In genomic region chr1:235739124-235739523, GRCh38 we compare ENCODE assay signal across 18 cellular contexts.
DNase-seq lines count a peak whose midpoint lies in the region; TF ChIP-seq lines count a peak whose summit lies in the region.
"Had no signal": no experiment of that assay in that cellular context is flagged by ENCODE, and none has a peak within 500 bp of the region (broad histone marks: within the 10 kb centered on the region; RNA-seq: fewer than 3 reads in every experiment).

No MANE protein-coding gene starts in this region.

- BruUV-seq in MCF 10A (replicated peaks; lab: Mats Ljungman, UMichigan) = no TSS peak

- 12 to 33% (median 20%) methylated on average over 1 of the region's 1 CpG for WGBS in stomach, 5 donors
- 29% methylated on average over 1 of the region's 1 CpG for WGBS in suprapubic skin

- peaks cover 12% of the 10 kb centered on the region for H3K36me3 Mint-ChIP-seq in MCF 10A (ENCODE audit: insufficient read depth, unreplicated experiment)
- H3K36me3 Mint-ChIP-seq in neural progenitor cell = peaks cover 1% of the 10 kb centered on the region

- no peaks in the 10 kb centered on the region for H3K27me3 Mint-ChIP-seq in MCF 10A (ENCODE audit: insufficient read depth, unreplicated experiment)
- H3K27me3 Mint-ChIP-seq in neural progenitor cell (ENCODE audit: insufficient read depth, low read depth) = no peaks in the 10 kb centered on the region

- H3F3A ChIP-seq in neural progenitor cell (ENCODE audit: low read depth) = no peaks in the 10 kb centered on the region

- H3K4me3 Mint-ChIP-seq in MCF 10A (ENCODE audit: unreplicated experiment) = no peak overlapping the region
- H3K4me3 Mint-ChIP-seq in neural progenitor cell = no peak overlapping the region
- H3K4me3 Mint-ChIP-seq: neural crest cell had no signal

- H3K27me3 ChIP-seq in breast epithelium = no peaks in the 10 kb centered on the region
- no peaks in the 10 kb centered on the region for H3K27me3 ChIP-seq in stomach
- no peaks in the 10 kb centered on the region for H3K27me3 ChIP-seq in suprapubic skin
- H3K27me3 ChIP-seq in neural progenitor cell = no peaks in the 10 kb centered on the region
- H3K27me3 ChIP-seq: spleen, tibial nerve had no signal

- no peak for TF ChIP-seq POLR2A in breast epithelium (IDR thresholded peaks at IDR 0.05)
- no peak for TF ChIP-seq POLR2A in stomach (IDR thresholded peaks at IDR 0.05)
- TF ChIP-seq POLR2A in suprapubic skin (IDR thresholded peaks at IDR 0.05) = no peak

- no peaks in the 10 kb centered on the region for H4K20me1 ChIP-seq in neural progenitor cell (ENCODE audit: low read depth)

- no peak overlapping the region for H3K9ac ChIP-seq in neural progenitor cell

- H3K9me3 ChIP-seq in breast epithelium (no peaks in the 10 kb centered on the region), stomach (no peaks in the 10 kb centered on the region), suprapubic skin (no peaks in the 10 kb centered on the region), neural progenitor cell (ENCODE audit: low read depth) (no peaks in the 10 kb centered on the region)
- H3K9me3 ChIP-seq: spleen, tibial nerve had no signal

- H3K27ac ChIP-seq in breast epithelium (no peak overlapping the region), RWPE1 (no peak overlapping the region), stomach (no peak overlapping the region), suprapubic skin (no peak overlapping the region), neural progenitor cell (no peak overlapping the region)
- H3K27ac ChIP-seq: spleen, tibial nerve had no signal

- no peaks in the 10 kb centered on the region for H3K9me3 Mint-ChIP-seq in MCF 10A (ENCODE audit: unreplicated experiment)
- H3K9me3 Mint-ChIP-seq in neural progenitor cell = no peaks in the 10 kb centered on the region
- H3K9me3 Mint-ChIP-seq: neural crest cell had no signal

- DNase-seq in MCF 10A (ENCODE audit: unreplicated experiment) = peak; percentile 73
- DNase-seq in breast epithelium (ENCODE audit: low spot score in 2 of 2) = no peak
- peak; percentile 15 for DNase-seq in RWPE1 (ENCODE audit: low spot score)
- DNase-seq in fibroblast of pulmonary artery (ENCODE audit: low read depth) = peak; percentile 62
- peak; percentile 37 for DNase-seq in stomach
- DNase-seq in activated gamma-delta T cell (lab: John Stamatoyannopoulos, UW) = no peak
- DNase-seq in suprapubic skin (ENCODE audit: low spot score in 2 of 2) = no peak
- DNase-seq in neural progenitor cell (ENCODE audit: low spot score) = no peak
- DNase-seq: activated CD4-positive, alpha-beta T cell treated with anti-CD3 and anti-CD28 coated beads, Interleukin-2, amount 50 U/mL, for 4 hours; activated effector memory CD4-positive, alpha-beta T cell treated with anti-CD3 and anti-CD28 coated beads, Interleukin-2, amount 50 U/mL, for 16 hours; cerebellar nuclear complex; H7; KBM-7; left cardiac atrium; spleen; T-helper 2 cell had no signal

- H3K4me3 ChIP-seq in breast epithelium (no peak overlapping the region), fibroblast of pulmonary artery (replicated peaks; ENCODE audit: low read depth, low read length) (no peak overlapping the region), stomach (no peak overlapping the region), suprapubic skin (no peak overlapping the region), neural progenitor cell (no peak overlapping the region)
- H3K4me3 ChIP-seq: spleen, tibial nerve had no signal

- no peak overlapping the region for H3K27ac Mint-ChIP-seq in MCF 10A (ENCODE audit: low read depth, unreplicated experiment)
- no peak overlapping the region for H3K27ac Mint-ChIP-seq in neural progenitor cell

- no peak overlapping the region for H2AFZ ChIP-seq in neural progenitor cell (replicated peaks)

- no peaks in the 10 kb centered on the region for H3K36me3 ChIP-seq in breast epithelium
- H3K36me3 ChIP-seq in stomach = peaks cover 10 to 73% (median 66%) of the 10 kb centered on the region in 4 donors
- peaks cover 60% of the 10 kb centered on the region for H3K36me3 ChIP-seq in suprapubic skin
- H3K36me3 ChIP-seq in neural progenitor cell = no peaks in the 10 kb centered on the region

- no peak for TF ChIP-seq EP300 in stomach (IDR thresholded peaks at IDR 0.05)
- no peak for TF ChIP-seq EP300 in suprapubic skin (IDR thresholded peaks at IDR 0.05)

- H3K4me1 ChIP-seq in breast epithelium = no peaks in the 10 kb centered on the region
- peaks cover 0 to 7% (median 0%) of the 10 kb centered on the region in 4 donors for H3K4me1 ChIP-seq in stomach
- no peaks in the 10 kb centered on the region for H3K4me1 ChIP-seq in suprapubic skin
- H3K4me1 ChIP-seq in neural progenitor cell = no peaks in the 10 kb centered on the region
- H3K4me1 ChIP-seq: spleen, tibial nerve had no signal

- no peak overlapping the region for H3K4me2 ChIP-seq in neural progenitor cell

- CTCF ChIA-PET in MCF 10A (lab: Yijun Ruan, JAX) = interaction anchor here (0.7 to 1.5 kb wide), 3 partner anchors 10 to 141 kb away, joined by 3 to 10 read pairs (median 5); no protein-coding TSS in a partner anchor
- CTCF ChIA-PET in RWPE1 (lab: Yijun Ruan, JAX) = no interaction called here

- no peaks in the 10 kb centered on the region for H3K79me2 ChIP-seq in neural progenitor cell (ENCODE audit: low read depth)

- POLR2A ChIA-PET in MCF 10A (lab: Yijun Ruan, JAX) = interaction anchor here (0.5 to 0.9 kb wide), 4 partner anchors 27 to 625 kb away, joined by 3 to 5 read pairs (median 4); no protein-coding TSS in a partner anchor
- POLR2A ChIA-PET in RWPE1 (lab: Yijun Ruan, JAX; ENCODE audit: low non-redundant PET) = no interaction called here

- peaks cover 25% of the 10 kb centered on the region for H3K4me1 Mint-ChIP-seq in MCF 10A (ENCODE audit: insufficient read depth, unreplicated experiment)
- H3K4me1 Mint-ChIP-seq in neural progenitor cell = no peaks in the 10 kb centered on the region

- TF ChIP-seq CTCF in MCF 10A (IDR thresholded peaks at IDR 0.05; ENCODE audit: unreplicated experiment) (no peak), breast epithelium (IDR thresholded peaks at IDR 0.05) (no peak), RWPE1 (conservative IDR thresholded peaks at IDR 0.05; ENCODE audit: low read depth) (no peak), fibroblast of pulmonary artery (IDR thresholded peaks at IDR 0.05; ENCODE audit: low read length, missing control alignments) (no peak), stomach (IDR thresholded peaks at IDR 0.05) (no peak), suprapubic skin (IDR thresholded peaks at IDR 0.05) (no peak), neural progenitor cell (IDR thresholded peaks at IDR 0.05) (no peak)

- intact Hi-C loops in MCF 10A (cut with micrococcal nuclease) (no loop called here), breast epithelium (cut with DNase I; ENCODE audit: low total_unique reads) (no loop called here), stomach (cut with DNase I; ENCODE audit: low total_unique reads) (no loop called here)

Comparison
In these comparisons a context has a peak if more than half of its experiments do, and no peak if none do; other contexts are left out.
1. DNase-seq: peak in MCF 10A (single experiment), RWPE1 (single experiment), fibroblast of pulmonary artery (single experiment) and stomach (single experiment); none in breast epithelium (0 of 2), activated gamma-delta T cell (single experiment), suprapubic skin (0 of 2) and neural progenitor cell (single experiment).